ENCODE assay signal across 18 cellular contexts in the genomic region with DNA sequence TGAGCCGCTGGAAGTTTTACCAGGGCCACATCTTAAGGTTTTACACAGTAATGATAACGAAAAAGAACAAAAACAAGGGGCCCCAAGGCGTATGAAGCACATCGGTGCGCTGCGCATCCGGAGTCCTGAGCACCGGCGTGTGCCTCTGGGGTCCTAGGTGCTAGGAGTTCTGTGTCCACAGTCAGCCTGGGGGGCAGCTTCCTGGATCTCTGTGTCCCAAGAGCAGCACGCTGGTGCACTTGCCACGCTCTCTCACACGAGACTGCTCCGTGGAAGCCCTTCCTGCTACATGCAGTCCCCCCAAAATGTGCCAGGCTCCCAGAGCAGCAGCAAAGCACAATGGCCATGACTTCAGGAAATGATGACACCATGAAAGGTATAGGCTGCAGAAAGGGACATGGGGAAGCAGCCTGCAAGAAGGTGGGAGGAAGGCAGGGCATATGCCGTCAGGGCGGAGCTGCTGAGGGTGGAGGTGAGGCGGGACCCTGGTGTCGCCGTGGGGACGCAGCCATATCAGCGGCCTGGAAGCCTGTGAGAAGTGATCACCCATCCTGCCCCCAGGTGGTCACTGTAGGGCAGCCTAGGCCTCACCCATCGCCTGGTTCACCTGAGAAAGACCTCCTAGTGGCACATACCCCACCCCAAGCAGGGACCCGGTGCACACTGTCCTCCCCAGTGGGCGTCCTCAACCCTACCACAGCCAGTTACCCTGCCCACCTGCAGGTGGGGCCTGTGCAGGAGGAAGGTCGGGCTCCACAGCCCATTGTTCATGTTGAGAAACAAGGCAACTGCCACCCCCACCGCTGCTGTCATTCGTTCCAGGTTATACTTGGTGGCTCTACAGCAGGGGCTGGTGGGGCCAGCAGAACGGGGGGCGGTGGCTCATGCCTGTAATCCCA. TPM values are rescaled to one million over a fixed set of nuclear protein-coding genes. Genes with fewer than 3 reads are reported as not detected.
DNase-seq lines count a peak whose midpoint lies in the region; ATAC-seq and TF ChIP-seq lines count a peak whose summit lies in the region.
"Had no signal": no experiment of that assay in that cellular context is flagged by ENCODE, and none has a peak within 500 bp of the region (broad histone marks: within the 10 kb centered on the region; RNA-seq: fewer than 3 reads in every experiment).

No MANE protein-coding gene starts in this region.

- CTCF ChIA-PET in activated naive CD4-positive, alpha-beta T cell treated with anti-CD3 and anti-CD28 coated beads, Interleukin-2, amount 10 ng/mL, durations not matched to agents 7 days and 5 days (lab: Charles Lee), result interaction anchor here (1.0 to 1.4 kb wide), 2 partner anchors 10 to 300 kb away, joined by 3 to 5 read pairs; no protein-coding TSS in a partner anchor

- no peak overlapping the region for H3K4me3 ChIP-seq in Loucy (ENCODE audit: low read length, poor library complexity, severe bottlenecking)
- no peak overlapping the region for H3K4me3 ChIP-seq in brain microvascular endothelial cell (ENCODE audit: low read depth, low read length)
- H3K4me3 ChIP-seq: psoas muscle, SJSA1, vagina had no signal

- no peak overlapping the region for H2AFZ ChIP-seq in Loucy (ENCODE audit: low read length)

- H3K4me1 ChIP-seq in Loucy (ENCODE audit: insufficient read depth, low read length, poor library complexity, severe bottlenecking), result no peaks in the 10 kb centered on the region
- H3K4me1 ChIP-seq: psoas muscle, SJSA1, vagina had no signal

- H3K9me2 ChIP-seq in Loucy (replicated peaks; ENCODE audit: low read depth, low read length), result no peaks in the 10 kb centered on the region

- no peaks in the 10 kb centered on the region for H3K4me1 Mint-ChIP-seq in activated naive CD4-positive, alpha-beta T cell treated with anti-CD3 and anti-CD28 coated beads, Interleukin-2, amount 10 ng/mL, durations not matched to agents 7 days and 5 days
- H3K4me1 Mint-ChIP-seq in stimulated activated effector memory CD8-positive, alpha-beta T cell treated with anti-CD3 and anti-CD28 coated beads, Interleukin-12 subunit alpha, Interleukin-12 subunit beta, amount 100 ng/mL, for 72 hours, result peaks cover 39% of the 10 kb centered on the region

- no peaks in the 10 kb centered on the region for H3F3A ChIP-seq in Loucy (ENCODE audit: low read depth)

- H3K27me3 Mint-ChIP-seq in activated naive CD4-positive, alpha-beta T cell treated with anti-CD3 and anti-CD28 coated beads, Interleukin-2, amount 10 ng/mL, durations not matched to agents 7 days and 5 days, result no peaks in the 10 kb centered on the region
- H3K27me3 Mint-ChIP-seq: naive B cell had no signal

- no peak for ATAC-seq in stimulated activated effector memory CD8-positive, alpha-beta T cell treated with anti-CD3 and anti-CD28 coated beads, Interleukin-12 subunit alpha, Interleukin-12 subunit beta, amount 100 ng/mL, for 72 hours
- ATAC-seq in GM21360 (IDR thresholded peaks at IDR 0.05; ENCODE audit: unreplicated experiment), result no peak

- H3K27ac ChIP-seq in brain microvascular endothelial cell, result no peak overlapping the region
- H3K27ac ChIP-seq: psoas muscle, SJSA1, vagina had no signal

- no peak overlapping the region for H3K4me2 ChIP-seq in Loucy (ENCODE audit: low read depth, low read length, poor library complexity, severe bottlenecking)

- peaks cover 21% of the 10 kb centered on the region; the same call in 1 of the 2 replicates for H3K36me3 ChIP-seq in Loucy (ENCODE audit: insufficient read depth, low read length)
- H3K36me3 ChIP-seq in brain microvascular endothelial cell (replicated peaks), result peaks cover 10% of the 10 kb centered on the region

- no peak overlapping the region for H3K9ac ChIP-seq in Loucy (ENCODE audit: low read depth, low read length, poor library complexity, severe bottlenecking)

- peaks cover 16% of the 10 kb centered on the region for H3K9me3 Mint-ChIP-seq in activated naive CD4-positive, alpha-beta T cell treated with anti-CD3 and anti-CD28 coated beads, Interleukin-2, amount 10 ng/mL, durations not matched to agents 7 days and 5 days
- H3K9me3 Mint-ChIP-seq in stimulated activated effector memory CD8-positive, alpha-beta T cell treated with anti-CD3 and anti-CD28 coated beads, Interleukin-12 subunit alpha, Interleukin-12 subunit beta, amount 100 ng/mL, for 72 hours, result no peaks in the 10 kb centered on the region

- peaks cover 42% of the 10 kb centered on the region for H3K36me3 Mint-ChIP-seq in activated naive CD4-positive, alpha-beta T cell treated with anti-CD3 and anti-CD28 coated beads, Interleukin-2, amount 10 ng/mL, durations not matched to agents 7 days and 5 days
- peaks cover 83% of the 10 kb centered on the region for H3K36me3 Mint-ChIP-seq in stimulated activated effector memory CD8-positive, alpha-beta T cell treated with anti-CD3 and anti-CD28 coated beads, Interleukin-12 subunit alpha, Interleukin-12 subunit beta, amount 100 ng/mL, for 72 hours

- no peaks in the 10 kb centered on the region for H4K20me1 ChIP-seq in Loucy (ENCODE audit: insufficient read depth, low read length, poor library complexity, severe bottlenecking)

- H3K4me3 Mint-ChIP-seq in activated naive CD4-positive, alpha-beta T cell treated with anti-CD3 and anti-CD28 coated beads, Interleukin-2, amount 10 ng/mL, durations not matched to agents 7 days and 5 days, result no peak overlapping the region
- no peak overlapping the region for H3K4me3 Mint-ChIP-seq in stimulated activated effector memory CD8-positive, alpha-beta T cell treated with anti-CD3 and anti-CD28 coated beads, Interleukin-12 subunit alpha, Interleukin-12 subunit beta, amount 100 ng/mL, for 72 hours

- peak; percentile 13; the same call in 1 of the 2 replicates for TF ChIP-seq CTCF in Loucy (conservative IDR thresholded peaks at IDR 0.05; ENCODE audit: low read length)
- TF ChIP-seq CTCF in brain microvascular endothelial cell (IDR thresholded peaks at IDR 0.05; ENCODE audit: low read depth, low read length, missing control alignments), result no peak

- DNase-seq in activated naive CD4-positive, alpha-beta T cell treated with anti-CD3 and anti-CD28 coated beads, Interleukin-2, amount 10 ng/mL, durations not matched to agents 7 days and 5 days, result no peak
- DNase-seq in activated naive CD4-positive, alpha-beta T cell (lab: John Stamatoyannopoulos, UW), result no peak
- DNase-seq in iPS-NIHi11 (ENCODE audit: low spot score) (peak; percentile 6), occipital lobe (lab: John Stamatoyannopoulos, UW) (no peak), brain microvascular endothelial cell (no peak)
- DNase-seq in stimulated activated effector memory CD8-positive, alpha-beta T cell treated with anti-CD3 and anti-CD28 coated beads, Interleukin-12 subunit alpha, Interleukin-12 subunit beta, amount 100 ng/mL, for 72 hours (ENCODE audit: low spot score in 2 of 2), result no peak
- DNase-seq: MM.1S, naive B cell, NCI-H2081, NCI-H510A treated with DMSO at 0.1 percent for 48 hours, T-helper 9 cell had no signal

- no peaks in the 10 kb centered on the region for H3K27me3 ChIP-seq in Loucy (ENCODE audit: insufficient read depth, low read length, poor library complexity, severe bottlenecking)
- no peaks in the 10 kb centered on the region for H3K27me3 ChIP-seq in brain microvascular endothelial cell (replicated peaks)
- H3K27me3 ChIP-seq: SJSA1, vagina had no signal

- in situ Hi-C loops in brain microvascular endothelial cell (cut with HindIII; ENCODE audit: low pct_ligation_motif_present, low sequenced_read_pairs), result no loop called here

- H3K27ac Mint-ChIP-seq in activated naive CD4-positive, alpha-beta T cell treated with anti-CD3 and anti-CD28 coated beads, Interleukin-2, amount 10 ng/mL, durations not matched to agents 7 days and 5 days, result peak overlapping the region; percentile 38
- H3K27ac Mint-ChIP-seq in stimulated activated effector memory CD8-positive, alpha-beta T cell treated with anti-CD3 and anti-CD28 coated beads, Interleukin-12 subunit alpha, Interleukin-12 subunit beta, amount 100 ng/mL, for 72 hours, result peak overlapping the region; percentile 81

- no peaks in the 10 kb centered on the region for H3K9me3 ChIP-seq in Loucy (ENCODE audit: insufficient read depth, low read depth, low read length)
- H3K9me3 ChIP-seq: psoas muscle, vagina had no signal

- no peaks in the 10 kb centered on the region for H3K79me2 ChIP-seq in Loucy (ENCODE audit: insufficient read depth, low read length)

RNA-seq across cellular contexts. Expression of gene SLC6A3, which starts 23.6 kb away (rescaled TPM):
- not detected for total RNA-seq in occipital lobe
- total RNA-seq: H4, lower leg skin, psoas muscle, SJSA1 had no signal

RNA-seq across cellular contexts. Expression of gene LPCAT1, which starts 54.9 kb away (rescaled TPM):
- 129 TPM for total RNA-seq in occipital lobe
